Comparison of ENCODE assay signal across 1 cellular context in the genomic region with DNA sequence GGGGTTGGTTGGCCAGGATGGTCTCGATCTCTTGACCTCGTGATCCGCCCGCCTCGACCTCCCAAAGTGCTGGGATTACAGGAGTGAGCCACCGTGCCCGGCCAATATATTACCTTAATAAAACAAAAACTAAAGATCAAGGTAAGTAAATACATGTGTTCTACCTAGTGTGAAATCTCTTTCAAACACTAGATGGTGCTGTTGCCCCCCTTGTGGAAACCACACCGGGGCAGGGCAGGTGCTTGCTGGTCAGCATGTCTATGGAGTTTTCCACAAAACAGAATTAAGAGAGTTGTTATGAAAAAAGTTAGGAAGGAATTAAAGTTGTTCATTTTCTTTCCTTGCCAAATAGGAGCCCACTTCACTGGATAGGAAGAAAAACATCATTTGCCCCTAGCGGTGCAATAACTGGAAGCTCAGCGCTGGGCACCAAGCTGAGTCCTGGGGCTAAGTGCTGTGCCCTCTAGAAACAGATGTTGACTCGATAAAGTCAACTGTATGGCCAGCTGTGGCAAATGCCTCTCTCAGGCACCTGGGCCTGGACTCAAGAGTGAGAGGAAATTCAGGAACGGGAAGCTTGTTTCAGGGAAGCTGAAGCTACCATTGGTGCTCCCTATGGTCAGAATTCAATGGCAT.
TF ChIP-seq lines count a peak whose summit lies in the region.

No MANE protein-coding gene starts in this region.

TF ChIP-seq in WTC11, 78 proteins besides CTCF, POLR2A, EP300 and RAD21 (continued from another document):
- TF ChIP-seq, protein P1, sequence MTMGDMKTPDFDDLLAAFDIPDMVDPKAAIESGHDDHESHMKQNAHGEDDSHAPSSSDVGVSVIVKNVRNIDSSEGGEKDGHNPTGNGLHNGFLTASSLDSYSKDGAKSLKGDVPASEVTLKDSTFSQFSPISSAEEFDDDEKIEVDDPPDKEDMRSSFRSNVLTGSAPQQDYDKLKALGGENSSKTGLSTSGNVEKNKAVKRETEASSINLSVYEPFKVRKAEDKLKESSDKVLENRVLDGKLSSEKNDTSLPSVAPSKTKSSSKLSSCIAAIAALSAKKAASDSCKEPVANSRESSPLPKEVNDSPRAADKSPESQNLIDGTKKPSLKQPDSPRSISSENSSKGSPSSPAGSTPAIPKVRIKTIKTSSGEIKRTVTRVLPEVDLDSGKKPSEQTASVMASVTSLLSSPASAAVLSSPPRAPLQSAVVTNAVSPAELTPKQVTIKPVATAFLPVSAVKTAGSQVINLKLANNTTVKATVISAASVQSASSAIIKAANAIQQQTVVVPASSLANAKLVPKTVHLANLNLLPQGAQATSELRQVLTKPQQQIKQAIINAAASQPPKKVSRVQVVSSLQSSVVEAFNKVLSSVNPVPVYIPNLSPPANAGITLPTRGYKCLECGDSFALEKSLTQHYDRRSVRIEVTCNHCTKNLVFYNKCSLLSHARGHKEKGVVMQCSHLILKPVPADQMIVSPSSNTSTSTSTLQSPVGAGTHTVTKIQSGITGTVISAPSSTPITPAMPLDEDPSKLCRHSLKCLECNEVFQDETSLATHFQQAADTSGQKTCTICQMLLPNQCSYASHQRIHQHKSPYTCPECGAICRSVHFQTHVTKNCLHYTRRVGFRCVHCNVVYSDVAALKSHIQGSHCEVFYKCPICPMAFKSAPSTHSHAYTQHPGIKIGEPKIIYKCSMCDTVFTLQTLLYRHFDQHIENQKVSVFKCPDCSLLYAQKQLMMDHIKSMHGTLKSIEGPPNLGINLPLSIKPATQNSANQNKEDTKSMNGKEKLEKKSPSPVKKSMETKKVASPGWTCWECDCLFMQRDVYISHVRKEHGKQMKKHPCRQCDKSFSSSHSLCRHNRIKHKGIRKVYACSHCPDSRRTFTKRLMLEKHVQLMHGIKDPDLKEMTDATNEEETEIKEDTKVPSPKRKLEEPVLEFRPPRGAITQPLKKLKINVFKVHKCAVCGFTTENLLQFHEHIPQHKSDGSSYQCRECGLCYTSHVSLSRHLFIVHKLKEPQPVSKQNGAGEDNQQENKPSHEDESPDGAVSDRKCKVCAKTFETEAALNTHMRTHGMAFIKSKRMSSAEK (CRISPR knock-in tag; IDR thresholded peaks at IDR 0.05; ENCODE audit: borderline replicate concordance) = no peak
TF ChIP-seq in WTC11: peak in this region for 0.
